ENCODE assay signal across 1 cellular context in genomic region chr20:38158701-38159325, GRCh38.
TF ChIP-seq lines count a peak whose summit lies in the region.

No MANE protein-coding gene starts in this region.

TF ChIP-seq in K562, 482 proteins besides CTCF, POLR2A, EP300 and RAD21 (continued from another document and continues in another):
- TF ChIP-seq, protein P1, sequence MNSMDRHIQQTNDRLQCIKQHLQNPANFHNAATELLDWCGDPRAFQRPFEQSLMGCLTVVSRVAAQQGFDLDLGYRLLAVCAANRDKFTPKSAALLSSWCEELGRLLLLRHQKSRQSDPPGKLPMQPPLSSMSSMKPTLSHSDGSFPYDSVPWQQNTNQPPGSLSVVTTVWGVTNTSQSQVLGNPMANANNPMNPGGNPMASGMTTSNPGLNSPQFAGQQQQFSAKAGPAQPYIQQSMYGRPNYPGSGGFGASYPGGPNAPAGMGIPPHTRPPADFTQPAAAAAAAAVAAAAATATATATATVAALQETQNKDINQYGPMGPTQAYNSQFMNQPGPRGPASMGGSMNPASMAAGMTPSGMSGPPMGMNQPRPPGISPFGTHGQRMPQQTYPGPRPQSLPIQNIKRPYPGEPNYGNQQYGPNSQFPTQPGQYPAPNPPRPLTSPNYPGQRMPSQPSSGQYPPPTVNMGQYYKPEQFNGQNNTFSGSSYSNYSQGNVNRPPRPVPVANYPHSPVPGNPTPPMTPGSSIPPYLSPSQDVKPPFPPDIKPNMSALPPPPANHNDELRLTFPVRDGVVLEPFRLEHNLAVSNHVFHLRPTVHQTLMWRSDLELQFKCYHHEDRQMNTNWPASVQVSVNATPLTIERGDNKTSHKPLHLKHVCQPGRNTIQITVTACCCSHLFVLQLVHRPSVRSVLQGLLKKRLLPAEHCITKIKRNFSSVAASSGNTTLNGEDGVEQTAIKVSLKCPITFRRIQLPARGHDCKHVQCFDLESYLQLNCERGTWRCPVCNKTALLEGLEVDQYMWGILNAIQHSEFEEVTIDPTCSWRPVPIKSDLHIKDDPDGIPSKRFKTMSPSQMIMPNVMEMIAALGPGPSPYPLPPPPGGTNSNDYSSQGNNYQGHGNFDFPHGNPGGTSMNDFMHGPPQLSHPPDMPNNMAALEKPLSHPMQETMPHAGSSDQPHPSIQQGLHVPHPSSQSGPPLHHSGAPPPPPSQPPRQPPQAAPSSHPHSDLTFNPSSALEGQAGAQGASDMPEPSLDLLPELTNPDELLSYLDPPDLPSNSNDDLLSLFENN (IDR thresholded peaks at IDR 0.05; ENCODE audit: low read depth in 2 of 2, low read length in 2 of 2), result peak in 1 of 2 experiments; percentile 88; a peak in 2 of 4 replicates
- TF ChIP-seq ZNF280A (IDR thresholded peaks at IDR 0.05; ENCODE audit: low read depth, partially characterized antibody), result peak; percentile 17
- TF ChIP-seq JUNB (CRISPR knock-in tag; conservative IDR thresholded peaks at IDR 0.05), result no peak
- TF ChIP-seq STAT5A (IDR thresholded peaks at IDR 0.05; ENCODE audit: borderline replicate concordance, low read length), result peak; percentile 82
- TF ChIP-seq ZNF57 (CRISPR knock-in tag; IDR thresholded peaks at IDR 0.05), result no peak
- no peak for TF ChIP-seq BMI1 (IDR thresholded peaks at IDR 0.05; ENCODE audit: low read length)
- no peak for TF ChIP-seq PATZ1 (CRISPR knock-in tag; IDR thresholded peaks at IDR 0.05; ENCODE audit: borderline replicate concordance)
- peak; percentile 79 for TF ChIP-seq PHB2 (IDR thresholded peaks at IDR 0.05; ENCODE audit: low read depth)
- peak; percentile 72; the same call in 1 of the 2 replicates for TF ChIP-seq ESRRA (IDR thresholded peaks at IDR 0.05; ENCODE audit: borderline replicate concordance, low read depth)
- TF ChIP-seq PML (IDR thresholded peaks at IDR 0.05; ENCODE audit: low read length), result peak; percentile 94
- TF ChIP-seq HBP1 (CRISPR knock-in tag; IDR thresholded peaks at IDR 0.05), result no peak
- TF ChIP-seq KLF13 (tag; IDR thresholded peaks at IDR 0.05; ENCODE audit: borderline replicate concordance, low read depth), result no peak
- no peak for TF ChIP-seq ZNF282 (CRISPR knock-in tag; IDR thresholded peaks at IDR 0.05)
- no peak for TF ChIP-seq HNRNPH1 (optimal IDR thresholded peaks at IDR 0.05; ENCODE audit: low read depth, low read length)
- no peak for TF ChIP-seq ZNF407 (IDR thresholded peaks at IDR 0.05; ENCODE audit: low read depth)
- TF ChIP-seq EP400 (IDR thresholded peaks at IDR 0.05), result peak; percentile 27; the same call in 1 of the 2 replicates
- no peak for TF ChIP-seq MCM7 (IDR thresholded peaks at IDR 0.05)
- no peak for TF ChIP-seq ZNF253 (CRISPR knock-in tag; conservative IDR thresholded peaks at IDR 0.05)
- TF ChIP-seq ZBTB34 (CRISPR knock-in tag; IDR thresholded peaks at IDR 0.05), result peak; percentile 23; the same call in 1 of the 2 replicates
- TF ChIP-seq ZBTB1 (CRISPR knock-in tag; IDR thresholded peaks at IDR 0.05; ENCODE audit: borderline replicate concordance, low read depth), result no peak
- TF ChIP-seq RBM17 (IDR thresholded peaks at IDR 0.05; ENCODE audit: borderline replicate concordance, low read depth, low read length), result no peak
- TF ChIP-seq ETV5 (CRISPR knock-in tag; IDR thresholded peaks at IDR 0.05; ENCODE audit: low read depth), result peak; percentile 96
- 0 out of 2 replicates have a peak, but pooled peaks have one; percentile 11 for TF ChIP-seq NR2C1 (IDR thresholded peaks at IDR 0.05)
- peak; percentile 47 for TF ChIP-seq NR2C1 (tag; IDR thresholded peaks at IDR 0.05)
- no peak for TF ChIP-seq ZNF217 (CRISPR knock-in tag; IDR thresholded peaks at IDR 0.05)
- TF ChIP-seq NONO (IDR thresholded peaks at IDR 0.05; ENCODE audit: low read depth in 2 of 2, low read length in 1 of 2), result 0 out of 4 replicates have a peak, but pooled peaks of 1 of the 2 experiments have one; percentile 24
- peak; percentile 79 for TF ChIP-seq CXXC5 (CRISPR knock-in tag; IDR thresholded peaks at IDR 0.05)
- 0 out of 2 replicates have a peak, but pooled peaks have one; percentile 27 for TF ChIP-seq TSHZ1 (CRISPR knock-in tag; IDR thresholded peaks at IDR 0.05)
- TF ChIP-seq ARID1B (IDR thresholded peaks at IDR 0.05), result peak; percentile 98
- TF ChIP-seq HCFC1 (IDR thresholded peaks at IDR 0.05; ENCODE audit: low read depth, low read length), result peak; percentile 25; the same call in 1 of the 2 replicates
- peak in 1 of 2 experiments; percentile 55; a peak in 1 of 4 replicates for TF ChIP-seq ZNF639 (CRISPR knock-in tag; conservative IDR thresholded peaks at IDR 0.05 in 1 of 2, IDR thresholded peaks at IDR 0.05 in 1 of 2)
- peak in 1 of 2 experiments; percentile 73; a peak in 1 of 3 replicates for TF ChIP-seq CBX3 (IDR thresholded peaks at IDR 0.05; ENCODE audit: borderline replicate concordance in 1 of 2, low read length in 2 of 2)
- no peak for TF ChIP-seq BRCA1 (IDR thresholded peaks at IDR 0.05)
- no peak for TF ChIP-seq BRCA1 (CRISPR knock-in tag; IDR thresholded peaks at IDR 0.05)
